18 cellular contexts compared by ENCODE assay signal in genomic region chr12:18926188-18926587, GRCh38.
"Had no signal": no experiment of that assay in that cellular context is flagged by ENCODE, and none has a peak within 500 bp of the region (broad histone marks: within the 10 kb centered on the region; RNA-seq: fewer than 3 reads in every experiment).

No MANE protein-coding gene starts in this region.

- H3K9me3 ChIP-seq: neutrophil, thoracic aorta had no signal

- ATAC-seq: heart right ventricle; left lobe of liver; naive thymus-derived CD4-positive, alpha-beta T cell; psoas muscle; sciatic nerve had no signal

- H3K4me3 ChIP-seq: dorsolateral prefrontal cortex, heart right ventricle, psoas muscle, stomach, thoracic aorta had no signal

- DNase-seq: cortex of kidney; dorsolateral prefrontal cortex; effector CD8-positive, alpha-beta T cell; foreskin melanocyte; heart right ventricle; hypothalamus; mammary epithelial cell; naive thymus-derived CD4-positive, alpha-beta T cell; nephron progenitor cell; psoas muscle; stimulated activated naive CD4-positive, alpha-beta T cell; stomach; substantia nigra; trophoblast cell had no signal

- H3K27me3 ChIP-seq: heart right ventricle, neutrophil, stomach had no signal

- H3K36me3 ChIP-seq: heart right ventricle, neutrophil, stomach, thoracic aorta had no signal

- H3K27ac ChIP-seq: dorsolateral prefrontal cortex, heart right ventricle, neutrophil, psoas muscle, stomach, thoracic aorta had no signal
